6 cellular contexts compared by ENCODE assay signal in the genomic region with DNA sequence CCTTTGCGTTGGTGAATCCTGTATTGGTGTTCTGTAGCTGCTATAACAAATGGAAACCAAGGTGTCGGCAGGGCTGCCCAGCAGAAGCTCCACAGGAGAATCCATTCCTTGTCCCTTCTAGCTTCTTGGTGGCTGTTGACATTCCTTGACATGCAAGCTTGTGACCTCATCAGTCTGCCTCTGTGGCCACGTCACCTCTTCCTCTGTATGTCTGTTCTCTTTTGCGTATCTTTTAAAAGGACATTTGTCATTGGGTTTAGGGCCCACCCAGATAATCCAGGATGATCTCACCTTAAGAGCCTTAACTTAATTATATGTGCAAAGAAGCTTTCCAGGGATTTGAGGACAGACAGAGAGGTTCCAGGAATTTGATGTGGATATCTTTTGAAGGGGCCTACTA. TPM values are rescaled to one million over a fixed set of nuclear protein-coding genes. Genes with fewer than 3 reads are reported as not detected.
"Had no signal": no experiment of that assay in that cellular context is flagged by ENCODE, and none has a peak within 500 bp of the region (broad histone marks: within the 10 kb centered on the region; RNA-seq: fewer than 3 reads in every experiment).

No MANE protein-coding gene starts in this region.

- FAIRE-seq: H1, H54, HTR-8/SVneo had no signal

- H3K4me2 ChIP-seq: GM23338 had no signal

- H3K4me3 ChIP-seq: GM23338 had no signal

- ATAC-seq: GM23338 had no signal

- DNase-seq: HCEC 1CT had no signal

- H2AFZ ChIP-seq: GM23338 had no signal

RNA-seq across cellular contexts. Expression of a gene that starts 15.3 kb away (rescaled TPM):
- total RNA-seq: HT-29 had no signal
